13 cellular contexts compared by ENCODE assay signal in genomic region chr2:160401895-160402294, GRCh38.
A peak's percentile ranks its signal among the peaks of the same experiment; 100 is the strongest.
DNase-seq lines count a peak whose midpoint lies in the region; ATAC-seq, FAIRE-seq and TF ChIP-seq lines count a peak whose summit lies in the region.
"Had no signal": no experiment of that assay in that cellular context is flagged by ENCODE, and none has a peak within 500 bp of the region (broad histone marks: within the 10 kb centered on the region; RNA-seq: fewer than 3 reads in every experiment).

No MANE protein-coding gene starts in this region.

- H3K27me3 Mint-ChIP-seq in MCF 10A (ENCODE audit: insufficient read depth, unreplicated experiment): no peaks in the 10 kb centered on the region
- no peaks in the 10 kb centered on the region for H3K27me3 Mint-ChIP-seq in type B pancreatic cell

- peaks cover 100% of the 10 kb centered on the region for H3K79me2 ChIP-seq in PC-9 (ENCODE audit: low read depth)
- peaks cover 90% of the 10 kb centered on the region for H3K79me2 ChIP-seq in keratinocyte (ENCODE audit: control insufficient read depth, insufficient read depth, low read length)

- intact Hi-C loops in MCF 10A (cut with micrococcal nuclease): loop anchor here (10.0 kb wide), 2 partner anchors 177 to 287 kb away; no protein-coding TSS in a partner anchor
- intact Hi-C loops in breast epithelium (cut with DNase I; ENCODE audit: low total_unique reads): no loop called here
- intact Hi-C loops in PC-9 (cut with micrococcal nuclease; ENCODE audit: unreplicated experiment): loop anchor here (2.0 to 10.0 kb wide), 5 partner anchors 47 to 569 kb away; no protein-coding TSS in a partner anchor

- no peak overlapping the region for H3K9ac ChIP-seq in keratinocyte (ENCODE audit: control insufficient read depth, extremely low read depth, insufficient read depth, low read length)
- H3K9ac ChIP-seq: parathyroid adenoma had no signal

- POLR2A ChIA-PET in MCF 10A (lab: Yijun Ruan, JAX): interaction anchor here (2.3 to 6.8 kb wide), 6 partner anchors 13 to 78 kb away, joined by 5 to 120 read pairs (median 50); no protein-coding TSS in a partner anchor
- POLR2A ChIA-PET in PC-9 (lab: Charles Lee; ENCODE audit: unreplicated experiment): no interaction called here

- H3K36me3 ChIP-seq in breast epithelium (no peaks in the 10 kb centered on the region), PC-9 (ENCODE audit: low read depth) (peaks cover 9% of the 10 kb centered on the region; the same call in 1 of the 2 replicates), keratinocyte (ENCODE audit: control insufficient read depth in 2 of 2, extremely low read depth in 1 of 2, insufficient read depth in 2 of 2, low read length in 2 of 2) (peaks cover 0 to 3% of the 10 kb centered on the region in 2 experiments)
- H3K36me3 ChIP-seq: tibial nerve had no signal

- H3K4me2 ChIP-seq in PC-9: peak overlapping the region; percentile 79; the same call in 1 of the 2 replicates
- H3K4me2 ChIP-seq in keratinocyte (ENCODE audit: control insufficient read depth, extremely low read depth, insufficient read depth, low read depth, low read length): no peak overlapping the region

- H3K4me1 Mint-ChIP-seq in MCF 10A (ENCODE audit: insufficient read depth, unreplicated experiment): peaks cover 22% of the 10 kb centered on the region
- peaks cover 40% of the 10 kb centered on the region for H3K4me1 Mint-ChIP-seq in type B pancreatic cell (ENCODE audit: unreplicated experiment)

- H2AFZ ChIP-seq in PC-9 (no peak overlapping the region), keratinocyte (ENCODE audit: control insufficient read depth, low read length) (no peak overlapping the region)
- H2AFZ ChIP-seq: parathyroid adenoma had no signal

- TF ChIP-seq POLR2A in breast epithelium (IDR thresholded peaks at IDR 0.05): no peak

- H3K9me3 ChIP-seq in breast epithelium: no peaks in the 10 kb centered on the region
- 0 out of 2 replicates have a peak, but pooled peaks cover 3% of the 10 kb centered on the region for H3K9me3 ChIP-seq in PC-9 (ENCODE audit: insufficient read depth, low read depth)
- H3K9me3 ChIP-seq in keratinocyte (ENCODE audit: control insufficient read depth, low read depth, low read length): no peaks in the 10 kb centered on the region
- H3K9me3 ChIP-seq: tibial nerve had no signal

- no peaks in the 10 kb centered on the region for H3K27me3 ChIP-seq in breast epithelium
- H3K27me3 ChIP-seq in PC-9 (ENCODE audit: insufficient read depth, low read depth): no peaks in the 10 kb centered on the region
- no peaks in the 10 kb centered on the region for H3K27me3 ChIP-seq in keratinocyte (ENCODE audit: control insufficient read depth, extremely low read depth, insufficient read depth, low read length)
- H3K27me3 ChIP-seq: tibial nerve had no signal

- H3K4me3 ChIP-seq in breast epithelium: no peak overlapping the region
- H3K4me3 ChIP-seq in PC-9: no peak overlapping the region
- no peak overlapping the region for H3K4me3 ChIP-seq in keratinocyte (ENCODE audit: control insufficient read depth in 2 of 3, extremely low read depth in 1 of 3, insufficient read depth in 2 of 3, low read depth in 1 of 3, low read length in 3 of 3)
- H3K4me3 ChIP-seq: lung, tibial nerve had no signal

- H3K36me3 Mint-ChIP-seq in MCF 10A (ENCODE audit: insufficient read depth, unreplicated experiment): no peaks in the 10 kb centered on the region
- peaks cover 8% of the 10 kb centered on the region for H3K36me3 Mint-ChIP-seq in type B pancreatic cell

- no peaks in the 10 kb centered on the region for H3K9me1 ChIP-seq in keratinocyte (ENCODE audit: control insufficient read depth, extremely low read depth, insufficient read depth, low read length)

- BruUV-seq in MCF 10A (replicated peaks; lab: Mats Ljungman, UMichigan) (no TSS peak), PC-9 (replicated peaks; lab: Mats Ljungman, UMichigan) (no TSS peak)

- H3F3A ChIP-seq in PC-9 (ENCODE audit: insufficient read depth, low read depth): peaks cover 14% of the 10 kb centered on the region

- H4K20me1 ChIP-seq in PC-9 (ENCODE audit: insufficient read depth): peaks cover 4% of the 10 kb centered on the region; the same call in 1 of the 2 replicates
- H4K20me1 ChIP-seq in keratinocyte (ENCODE audit: control insufficient read depth, extremely low read depth, insufficient read depth, low read length): peaks cover 4% of the 10 kb centered on the region

- CTCF ChIA-PET in MCF 10A (lab: Yijun Ruan, JAX): interaction anchor here (2.0 to 5.8 kb wide), 3 partner anchors 24 to 78 kb away, joined by 8 to 33 read pairs (median 12); no protein-coding TSS in a partner anchor
- CTCF ChIA-PET in PC-9 (lab: Charles Lee): no interaction called here

- dilution Hi-C loops in keratinocyte (cut with MboI; ENCODE audit: extremely low pct_ligation_motif_present, low sequenced_read_pairs): no loop called here

- H3K4me1 ChIP-seq in breast epithelium (peaks cover 0 to 8% of the 10 kb centered on the region in 2 donors), PC-9 (replicated peaks; ENCODE audit: insufficient read depth) (peaks cover 70% of the 10 kb centered on the region), keratinocyte (ENCODE audit: control insufficient read depth, extremely low read depth, insufficient read depth, low read length) (peaks cover 70% of the 10 kb centered on the region)

- H3K27ac Mint-ChIP-seq in MCF 10A (ENCODE audit: low read depth, unreplicated experiment) (peak overlapping the region; percentile 91), type B pancreatic cell (peak overlapping the region; percentile 27)

- ATAC-seq in GM21526 (IDR thresholded peaks at IDR 0.05; ENCODE audit: low FRiP score, unreplicated experiment): no peak
- no peak for ATAC-seq in GM18502 (IDR thresholded peaks at IDR 0.05; ENCODE audit: poor library complexity, unreplicated experiment)

- no peaks in the 10 kb centered on the region for H3K9me3 Mint-ChIP-seq in MCF 10A (ENCODE audit: unreplicated experiment)
- H3K9me3 Mint-ChIP-seq in type B pancreatic cell: peaks cover 5% of the 10 kb centered on the region

- H3K4me3 Mint-ChIP-seq in MCF 10A (ENCODE audit: unreplicated experiment) (no peak overlapping the region), type B pancreatic cell (peak overlapping the region; percentile 21)

- no peak for FAIRE-seq in keratinocyte (lab: Jason Lieb, UNC)

- H3K27ac ChIP-seq in breast epithelium (no peak overlapping the region), PC-9 (peak overlapping the region; percentile 79), keratinocyte (ENCODE audit: control insufficient read depth, insufficient read depth, low read length) (peak overlapping the region; percentile 80)

- H3K9me2 ChIP-seq in PC-9 (ENCODE audit: insufficient read depth): no peaks in the 10 kb centered on the region

- DNase-seq in MCF 10A (ENCODE audit: unreplicated experiment) (no peak), breast epithelium (ENCODE audit: low spot score in 2 of 2) (no peak), PC-9 (no peak), keratinocyte (ENCODE audit: low read depth, low spot score) (no peak), type B pancreatic cell (ENCODE audit: extremely low spot score, unreplicated experiment) (no peak), NCI-H748 (lab: John Stamatoyannopoulos, UW; ENCODE audit: unreplicated experiment) (no peak)
- DNase-seq: dermis blood vessel endothelial cell, SIG-M5 had no signal

- no peak for TF ChIP-seq CTCF in MCF 10A (IDR thresholded peaks at IDR 0.05; ENCODE audit: unreplicated experiment)
- TF ChIP-seq CTCF in breast epithelium (IDR thresholded peaks at IDR 0.05): no peak
- no peak for TF ChIP-seq CTCF in PC-9 (conservative IDR thresholded peaks at IDR 0.05)
- TF ChIP-seq CTCF in keratinocyte (optimal IDR thresholded peaks at IDR 0.05 in 1 of 3, IDR thresholded peaks at IDR 0.05 in 1 of 3, conservative IDR thresholded peaks at IDR 0.05 in 1 of 3; ENCODE audit: extremely low read depth in 1 of 3, insufficient read depth in 2 of 3, low read length in 3 of 3): no peak
- no peak for TF ChIP-seq CTCF in type B pancreatic cell (conservative IDR thresholded peaks at IDR 0.05)

Comparison
In these comparisons a context has a peak if more than half of its experiments do, and no peak if none do; other contexts are left out.
1. H3K27ac ChIP-seq: peak in PC-9 (single experiment) and keratinocyte (single experiment); none in breast epithelium (0 of 2).